Comparison of ENCODE assay signal across 12 cellular contexts in genomic region chr1:233242827-233243483, GRCh38. TPM values are rescaled to one million over a fixed set of nuclear protein-coding genes. Genes with fewer than 3 reads are reported as not detected.
DNase-seq lines count a peak whose midpoint lies in the region; ATAC-seq and TF ChIP-seq lines count a peak whose summit lies in the region.
"Had no signal": no experiment of that assay in that cellular context is flagged by ENCODE, and none has a peak within 500 bp of the region (broad histone marks: within the 10 kb centered on the region; RNA-seq: fewer than 3 reads in every experiment).

No MANE protein-coding gene starts in this region.

- no peaks in the 10 kb centered on the region for H3K27me3 ChIP-seq in breast epithelium
- no peaks in the 10 kb centered on the region for H3K27me3 ChIP-seq in mammary epithelial cell (ENCODE audit: insufficient read depth, low read length)
- no peaks in the 10 kb centered on the region for H3K27me3 ChIP-seq in mesendoderm (ENCODE audit: insufficient read depth, low read length, poor library complexity)
- H3K27me3 ChIP-seq: esophagus squamous epithelium had no signal

- no peak overlapping the region for H3K27ac Mint-ChIP-seq in type B pancreatic cell
- H3K27ac Mint-ChIP-seq in natural killer cell treated with Interleukin-12 subunit alpha and Interleukin-12 subunit beta and Interleukin-15 and Interleukin-18, amount 100 ng/mL, for 72 hours, result no peak overlapping the region
- H3K27ac Mint-ChIP-seq: activated CD4-positive, alpha-beta memory T cell treated with anti-CD3 and anti-CD28 coated beads, Interleukin-2, amount 10 ng/mL, durations not matched to agents 7 days and 5 days; activated naive CD4-positive, alpha-beta T cell treated with anti-CD3 and anti-CD28 coated beads for 36 hours; T-helper 17 cell had no signal

- no peak overlapping the region for H3K18ac ChIP-seq in mesendoderm (ENCODE audit: low read length)

- no peak for ATAC-seq in natural killer cell treated with Interleukin-12 subunit alpha and Interleukin-12 subunit beta and Interleukin-15 and Interleukin-18, amount 100 ng/mL, for 72 hours
- ATAC-seq in HG02870 (IDR thresholded peaks at IDR 0.05; ENCODE audit: unreplicated experiment), result no peak
- ATAC-seq: T-helper 17 cell had no signal

- H2BK15ac ChIP-seq in mesendoderm (replicated peaks; ENCODE audit: low read depth), result no peak overlapping the region

- DNase-seq in breast epithelium (ENCODE audit: low spot score in 2 of 2), result no peak
- no peak for DNase-seq in mammary epithelial cell
- peak; percentile 20 for DNase-seq in NCI-H446 treated with DMSO at 0.1 percent for 48 hours (lab: John Stamatoyannopoulos, UW)
- DNase-seq in globus pallidus (ENCODE audit: low spot score), result peak; percentile 21
- DNase-seq in type B pancreatic cell (ENCODE audit: extremely low spot score, unreplicated experiment), result no peak
- DNase-seq in natural killer cell treated with Interleukin-12 subunit alpha and Interleukin-12 subunit beta and Interleukin-15 and Interleukin-18, amount 100 ng/mL, for 72 hours (ENCODE audit: low spot score), result no peak
- DNase-seq in mesendoderm, result no peak
- DNase-seq: activated CD4-positive, alpha-beta memory T cell treated with anti-CD3 and anti-CD28 coated beads, Interleukin-2, amount 10 ng/mL, durations not matched to agents 7 days and 5 days; activated naive CD4-positive, alpha-beta T cell treated with anti-CD3 and anti-CD28 coated beads for 36 hours; esophagus squamous epithelium; T-helper 17 cell had no signal

- BruUV-seq in mammary epithelial cell (replicated peaks; lab: Mats Ljungman, UMichigan), result no TSS peak

- no peak overlapping the region for H3K9ac ChIP-seq in mammary epithelial cell (ENCODE audit: insufficient read depth, low read length)
- H3K9ac ChIP-seq in mesendoderm (ENCODE audit: low read length), result no peak overlapping the region

- peaks cover 42% of the 10 kb centered on the region for H3K4me1 Mint-ChIP-seq in type B pancreatic cell (ENCODE audit: unreplicated experiment)
- peaks cover 0 to 9% of the 10 kb centered on the region in 2 donors for H3K4me1 Mint-ChIP-seq in natural killer cell treated with Interleukin-12 subunit alpha and Interleukin-12 subunit beta and Interleukin-15 and Interleukin-18, amount 100 ng/mL, for 72 hours (ENCODE audit: low read depth in 2 of 2)

- no peaks in the 10 kb centered on the region for H3K9me3 Mint-ChIP-seq in type B pancreatic cell
- H3K9me3 Mint-ChIP-seq in natural killer cell treated with Interleukin-12 subunit alpha and Interleukin-12 subunit beta and Interleukin-15 and Interleukin-18, amount 100 ng/mL, for 72 hours, result no peaks in the 10 kb centered on the region
- H3K9me3 Mint-ChIP-seq: activated CD4-positive, alpha-beta memory T cell treated with anti-CD3 and anti-CD28 coated beads, Interleukin-2, amount 10 ng/mL, durations not matched to agents 7 days and 5 days; activated naive CD4-positive, alpha-beta T cell treated with anti-CD3 and anti-CD28 coated beads for 36 hours had no signal

- 79% methylated on average over 4 of the region's 4 CpGs for WGBS in mammary epithelial cell (ENCODE audit: low coverage, missing lambda C conversion rate)
- no CpG with 5 or more reads among the region's 4 CpGs for WGBS in mesendoderm (ENCODE audit: extremely low coverage, insufficient coverage, low lambda C conversion rate)

- H3K4me1 ChIP-seq in breast epithelium (no peaks in the 10 kb centered on the region), mammary epithelial cell (ENCODE audit: insufficient read depth, low read length) (peaks cover 4% of the 10 kb centered on the region), mesendoderm (ENCODE audit: control insufficient read depth, low read depth, low read length) (no peaks in the 10 kb centered on the region)

- H2AFZ ChIP-seq in mammary epithelial cell (ENCODE audit: low read depth, low read length), result no peak overlapping the region

- H3K36me3 Mint-ChIP-seq in type B pancreatic cell, result peaks cover 6% of the 10 kb centered on the region
- no peaks in the 10 kb centered on the region for H3K36me3 Mint-ChIP-seq in natural killer cell treated with Interleukin-12 subunit alpha and Interleukin-12 subunit beta and Interleukin-15 and Interleukin-18, amount 100 ng/mL, for 72 hours

- H3K27ac ChIP-seq in breast epithelium (peak overlapping the region; percentile 6 to 8), mammary epithelial cell (ENCODE audit: insufficient read depth, low read depth, low read length) (no peak overlapping the region), mesendoderm (ENCODE audit: low read depth, low read length) (no peak overlapping the region)
- H3K27ac ChIP-seq: esophagus squamous epithelium had no signal

- TF ChIP-seq POLR2A in breast epithelium (IDR thresholded peaks at IDR 0.05), result no peak

- H3K56ac ChIP-seq in mesendoderm (ENCODE audit: low read length), result no peak overlapping the region

- no peak overlapping the region for H3K23ac ChIP-seq in mesendoderm (ENCODE audit: low read length)

- no peak overlapping the region for H2BK5ac ChIP-seq in mesendoderm (ENCODE audit: low read length)

- H3K4me3 ChIP-seq in breast epithelium (no peak overlapping the region), mammary epithelial cell (replicated peaks in 1 of 3; ENCODE audit: insufficient read depth in 1 of 3, low read depth in 2 of 3, low read length in 3 of 3) (no peak overlapping the region), mesendoderm (ENCODE audit: low read length) (no peak overlapping the region)
- H3K4me3 ChIP-seq: esophagus squamous epithelium had no signal

- H3K4ac ChIP-seq in mesendoderm (ENCODE audit: low read depth, low read length), result no peak overlapping the region

- peak overlapping the region; percentile 6 for H3K4me3 Mint-ChIP-seq in type B pancreatic cell
- H3K4me3 Mint-ChIP-seq in natural killer cell treated with Interleukin-12 subunit alpha and Interleukin-12 subunit beta and Interleukin-15 and Interleukin-18, amount 100 ng/mL, for 72 hours, result no peak overlapping the region
- H3K4me3 Mint-ChIP-seq: activated CD4-positive, alpha-beta memory T cell treated with anti-CD3 and anti-CD28 coated beads, Interleukin-2, amount 10 ng/mL, durations not matched to agents 7 days and 5 days; activated naive CD4-positive, alpha-beta T cell treated with anti-CD3 and anti-CD28 coated beads for 36 hours; T-helper 17 cell had no signal

- CTCF ChIA-PET in mammary epithelial cell (lab: Charles Lee; ENCODE audit: low non-redundant PET), result no interaction called here

- H4K20me1 ChIP-seq in mammary epithelial cell (ENCODE audit: insufficient read depth, low read length), result no peaks in the 10 kb centered on the region

- H3K36me3 ChIP-seq in breast epithelium, result no peaks in the 10 kb centered on the region
- peaks cover 6% of the 10 kb centered on the region for H3K36me3 ChIP-seq in mammary epithelial cell (ENCODE audit: insufficient read depth, low read length)
- no peaks in the 10 kb centered on the region for H3K36me3 ChIP-seq in mesendoderm (ENCODE audit: control insufficient read depth, insufficient read depth, low read length)
- H3K36me3 ChIP-seq: esophagus squamous epithelium had no signal

- H3K79me1 ChIP-seq in mesendoderm (ENCODE audit: low read length), result no peaks in the 10 kb centered on the region

- no peak overlapping the region for H2AK5ac ChIP-seq in mesendoderm (ENCODE audit: low read length)

- H3K4me2 ChIP-seq in mammary epithelial cell (ENCODE audit: insufficient read depth, low read depth, low read length) (no peak overlapping the region), mesendoderm (ENCODE audit: low read length) (no peak overlapping the region)

- in situ Hi-C loops in mammary epithelial cell (cut with MboI; ENCODE audit: low sequenced_read_pairs in 2 of 2), result loop anchor here in 1 of 2 donors (10.0 kb wide), 1 partner anchor 608 kb away; the partner anchor contains the start of gene SIPA1L2

- dilution Hi-C loops in mammary epithelial cell (cut with HindIII; ENCODE audit: low sequenced_read_pairs), result no loop called here

- no peak overlapping the region for H2BK120ac ChIP-seq in mesendoderm (ENCODE audit: low read depth, low read length)

- H3K27me3 Mint-ChIP-seq in type B pancreatic cell, result no peaks in the 10 kb centered on the region
- no peaks in the 10 kb centered on the region for H3K27me3 Mint-ChIP-seq in natural killer cell treated with Interleukin-12 subunit alpha and Interleukin-12 subunit beta and Interleukin-15 and Interleukin-18, amount 100 ng/mL, for 72 hours
- H3K27me3 Mint-ChIP-seq: activated CD4-positive, alpha-beta memory T cell treated with anti-CD3 and anti-CD28 coated beads, Interleukin-2, amount 10 ng/mL, durations not matched to agents 7 days and 5 days; T-helper 17 cell had no signal

- no peaks in the 10 kb centered on the region for H3K9me3 ChIP-seq in breast epithelium
- H3K9me3 ChIP-seq in mammary epithelial cell (replicated peaks; ENCODE audit: insufficient read depth, low read length), result no peaks in the 10 kb centered on the region
- H3K9me3 ChIP-seq: esophagus squamous epithelium had no signal

- intact Hi-C loops in breast epithelium (cut with DNase I; ENCODE audit: low total_unique reads), result no loop called here
- intact Hi-C loops in mammary epithelial cell (cut with micrococcal nuclease), result no loop called here

- TF ChIP-seq CTCF in breast epithelium (IDR thresholded peaks at IDR 0.05) (no peak), mammary epithelial cell (conservative IDR thresholded peaks at IDR 0.05 in 1 of 2, IDR thresholded peaks at IDR 0.05 in 1 of 2; ENCODE audit: extremely low read depth in 1 of 2, insufficient read depth in 1 of 2, low read depth in 1 of 2, low read length in 2 of 2) (no peak), type B pancreatic cell (conservative IDR thresholded peaks at IDR 0.05) (no peak)

- no peak overlapping the region for H4K5ac ChIP-seq in mesendoderm (ENCODE audit: low read length)

- no peak overlapping the region for H4K8ac ChIP-seq in mesendoderm (ENCODE audit: low read depth, low read length)

- H3K79me2 ChIP-seq in mammary epithelial cell (ENCODE audit: insufficient read depth, low read length), result no peaks in the 10 kb centered on the region
- no peaks in the 10 kb centered on the region for H3K79me2 ChIP-seq in mesendoderm (ENCODE audit: control insufficient read depth, insufficient read depth, low read length)

RNA-seq across cellular contexts. Expression of gene PCNX2, which starts 52.6 kb away (rescaled TPM):
- total RNA-seq in breast epithelium (10 to 100 TPM; 18.7 to 32.6 (median 26.2) TPM), mammary epithelial cell (10 to 100 TPM; 41.1 to 67.5 TPM), type B pancreatic cell (ENCODE audit: low replicate concordance) (14.7 and 18.4 TPM in 2 replicates)
- polyA plus RNA-seq in mammary epithelial cell, result 16.5 TPM
- polyA minus RNA-seq in mammary epithelial cell, result 94.3 TPM
- total RNA-seq in natural killer cell treated with Interleukin-12 subunit alpha and Interleukin-12 subunit beta and Interleukin-15 and Interleukin-18, amount 100 ng/mL, for 72 hours, result 10 to 100 TPM in 1 of 2 donors, 1 to 10 TPM in 1; 7.1 to 30.8 TPM
- 20.1 TPM for polyA plus RNA-seq in mesendoderm (2013, experiment 1 of 2)
- 17.6 TPM for polyA plus RNA-seq in mesendoderm (2013, experiment 2 of 2)

Comparison
In these comparisons a context has a peak if more than half of its experiments do, and no peak if none do; other contexts are left out.
1. H3K27ac ChIP-seq: peak in breast epithelium (2 of 2); none in mammary epithelial cell (single experiment) and mesendoderm (single experiment).
2. DNase-seq: peak in NCI-H446 treated with DMSO at 0.1 percent for 48 hours (single experiment) and globus pallidus (single experiment); none in breast epithelium (0 of 2), mammary epithelial cell (single experiment), type B pancreatic cell (single experiment), natural killer cell treated with Interleukin-12 subunit alpha and Interleukin-12 subunit beta and Interleukin-15 and Interleukin-18, amount 100 ng/mL, for 72 hours (single experiment) and mesendoderm (single experiment).